In the genomic region with DNA sequence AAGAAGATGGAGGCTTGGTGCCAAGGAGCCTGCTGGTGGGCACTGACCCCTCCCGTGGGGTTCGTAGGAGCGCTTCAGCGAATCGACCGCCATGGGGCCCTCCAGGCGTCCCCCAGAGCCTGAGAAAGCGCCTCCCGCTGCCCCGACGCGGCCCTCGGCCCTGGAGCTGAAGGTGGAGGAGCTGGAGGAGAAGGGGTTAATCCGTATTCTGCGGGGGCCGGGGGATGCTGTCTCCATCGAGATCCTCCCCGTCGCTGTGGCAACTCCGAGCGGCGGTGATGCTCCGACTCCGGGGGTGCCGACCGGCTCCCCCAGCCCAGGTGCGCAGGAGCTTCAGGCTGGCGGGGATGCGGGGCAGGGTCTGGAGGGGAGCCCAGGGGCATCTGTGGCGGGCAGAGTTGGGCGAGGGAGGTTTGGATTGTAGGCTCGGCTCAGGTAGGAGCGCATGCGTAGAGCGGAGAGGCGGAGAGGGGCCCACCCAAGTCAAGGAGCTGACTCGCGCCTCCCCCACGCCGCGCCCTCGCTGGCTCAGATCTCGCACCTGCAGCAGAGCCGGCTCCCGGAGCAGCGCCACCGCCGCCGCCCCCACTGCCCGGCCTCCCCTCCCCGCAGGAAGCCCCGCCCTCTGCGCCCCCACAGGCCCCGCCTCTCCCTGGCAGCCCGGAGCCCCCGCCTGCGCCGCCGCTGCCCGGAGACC, we compare ENCODE assay signal across 10 cellular contexts. TPM values are rescaled to one million over a fixed set of nuclear protein-coding genes. Genes with fewer than 3 reads are reported as not detected.
A peak's percentile ranks its signal among the peaks of the same experiment; 100 is the strongest.
DNase-seq lines count a peak whose midpoint lies in the region; ATAC-seq, FAIRE-seq and TF ChIP-seq lines count a peak whose summit lies in the region.
"Had no signal": no experiment of that assay in that cellular context is flagged by ENCODE, and none has a peak within 500 bp of the region (broad histone marks: within the 10 kb centered on the region; RNA-seq: fewer than 3 reads in every experiment).

No MANE protein-coding gene starts in this region.

- no peaks in the 10 kb centered on the region for H3K79me2 ChIP-seq in endothelial cell of umbilical vein (ENCODE audit: control insufficient read depth, insufficient read depth, low read length)

- H3K9ac ChIP-seq in endothelial cell of umbilical vein (replicated peaks; ENCODE audit: extremely low read depth, insufficient read depth, low read length) = no peak overlapping the region

- peak overlapping the region; percentile 40 for H3K4me2 ChIP-seq in endothelial cell of umbilical vein (ENCODE audit: insufficient read depth, low read length)

- no peaks in the 10 kb centered on the region for H3K9me3 ChIP-seq in endothelial cell of umbilical vein (replicated peaks; ENCODE audit: control insufficient read depth, insufficient read depth, low read length)
- no peaks in the 10 kb centered on the region for H3K9me3 ChIP-seq in spleen
- no peaks in the 10 kb centered on the region for H3K9me3 ChIP-seq in CD8-positive, alpha-beta memory T cell (ENCODE audit: low read length)
- H3K9me3 ChIP-seq: MG63 had no signal

- H4K20me1 ChIP-seq in endothelial cell of umbilical vein (replicated peaks; ENCODE audit: control insufficient read depth, extremely low read depth, insufficient read depth, low read length) = no peaks in the 10 kb centered on the region

- H3K27me3 ChIP-seq in endothelial cell of umbilical vein (ENCODE audit: control insufficient read depth in 2 of 2, insufficient read depth in 2 of 2, low read length in 2 of 2) (peaks cover 12 to 14% of the 10 kb centered on the region in 2 experiments), spleen (replicated peaks in 1 of 7) (peaks cover 0 to 25% (median 9%) of the 10 kb centered on the region in 7 donors)
- no peaks in the 10 kb centered on the region for H3K27me3 ChIP-seq in CD8-positive, alpha-beta memory T cell (ENCODE audit: insufficient read depth, low read length, poor library complexity, severe bottlenecking)
- H3K27me3 ChIP-seq: MG63 had no signal

- WGBS in spleen, 5 donors = 56 to 78% (median 75%) methylated on average over 39 to 60 of the region's 60 CpGs

- peaks cover 51% of the 10 kb centered on the region for H3K36me3 Mint-ChIP-seq in Calu3 (ENCODE audit: insufficient read depth, unreplicated experiment)
- H3K36me3 Mint-ChIP-seq in nephron progenitor cell (ENCODE audit: low read depth) = no peaks in the 10 kb centered on the region
- H3K36me3 Mint-ChIP-seq in activated CD8-positive, alpha-beta T cell treated with anti-CD3 and anti-CD28 coated beads for 36 hours (ENCODE audit: low read depth) = peaks cover 65% of the 10 kb centered on the region
- H3K36me3 Mint-ChIP-seq in CD8-positive, alpha-beta memory T cell = peaks cover 11 to 90% (median 20%) of the 10 kb centered on the region in 3 donors

- no peaks in the 10 kb centered on the region for H3K36me3 ChIP-seq in endothelial cell of umbilical vein (ENCODE audit: control insufficient read depth in 2 of 2, extremely low read depth in 1 of 2, insufficient read depth in 2 of 2, low read length in 2 of 2)
- H3K36me3 ChIP-seq in spleen = peaks cover 2 to 100% (median 98%) of the 10 kb centered on the region in 6 donors
- H3K36me3 ChIP-seq in CD8-positive, alpha-beta memory T cell (ENCODE audit: insufficient read depth, low read length) = peaks cover 82% of the 10 kb centered on the region
- H3K36me3 ChIP-seq: MG63 had no signal

- H3K9me1 ChIP-seq in endothelial cell of umbilical vein (replicated peaks; ENCODE audit: control insufficient read depth, extremely low read depth, insufficient read depth, low read length) = no peaks in the 10 kb centered on the region

- H3K9me3 Mint-ChIP-seq in Calu3 (ENCODE audit: low read depth, unreplicated experiment) (no peaks in the 10 kb centered on the region), nephron progenitor cell (no peaks in the 10 kb centered on the region)
- no peaks in the 10 kb centered on the region for H3K9me3 Mint-ChIP-seq in activated CD8-positive, alpha-beta T cell treated with anti-CD3 and anti-CD28 coated beads for 36 hours
- no peaks in the 10 kb centered on the region for H3K9me3 Mint-ChIP-seq in CD8-positive, alpha-beta memory T cell

- H3K4me3 Mint-ChIP-seq in Calu3 (ENCODE audit: low read depth, unreplicated experiment) (peak overlapping the region; percentile 89), nephron progenitor cell (peak overlapping the region; percentile 73)
- H3K4me3 Mint-ChIP-seq in activated CD8-positive, alpha-beta T cell treated with anti-CD3 and anti-CD28 coated beads for 36 hours = no peak overlapping the region
- no peak overlapping the region for H3K4me3 Mint-ChIP-seq in CD8-positive, alpha-beta memory T cell

- no peak overlapping the region for H2AFZ ChIP-seq in endothelial cell of umbilical vein (ENCODE audit: low read depth, low read length)

- CTCF ChIA-PET in Calu3 (lab: Charles Lee) = interaction anchor here (0.8 to 1.5 kb wide), 7 partner anchors 10 to 93 kb away, joined by 3 to 9 read pairs (median 3); partner anchors contain the start of gene HEXIM1
- CTCF ChIA-PET in endothelial cell of umbilical vein (lab: Charles Lee) = interaction anchor here (0.6 to 2.2 kb wide), 3 partner anchors 23 to 144 kb away, joined by 3 to 7 read pairs (median 3); partner anchors contain the start of gene ACBD4
- CTCF ChIA-PET in activated CD8-positive, alpha-beta T cell treated with anti-CD3 and anti-CD28 coated beads for 36 hours (lab: Charles Lee) = interaction anchor here (1.2 to 14.5 kb wide), 4 partner anchors 10 to 22 kb away, joined by 3 to 406 read pairs (median 12); partner anchors contain the start of gene FMNL1
- CTCF ChIA-PET in CD8-positive, alpha-beta memory T cell (lab: Charles Lee) = interaction anchor here (1.4 to 1.9 kb wide), 2 partner anchors 23 to 106 kb away, joined by 5 to 8 read pairs; partner anchors contain the start of gene ACBD4

- dilution Hi-C loops in endothelial cell of umbilical vein (cut with MboI; ENCODE audit: extremely low pct_ligation_motif_present, low sequenced_read_pairs) = no loop called here

- H3K27ac ChIP-seq in endothelial cell of umbilical vein (ENCODE audit: insufficient read depth, low read depth, low read length) = no peak overlapping the region
- H3K27ac ChIP-seq in spleen = no peak overlapping the region
- H3K27ac ChIP-seq in CD8-positive, alpha-beta memory T cell (ENCODE audit: low read depth, low read length) = no peak overlapping the region

- BruUV-seq in Calu3 (replicated peaks; lab: Mats Ljungman, UMichigan) (no TSS peak), endothelial cell of umbilical vein (replicated peaks; lab: Mats Ljungman, UMichigan) (no TSS peak)

- H3K4me3 ChIP-seq in endothelial cell of umbilical vein (replicated peaks in 1 of 3; ENCODE audit: insufficient read depth in 1 of 3, low read depth in 1 of 3, low read length in 3 of 3) (peak overlapping the region in 1 of 3 experiments; percentile 32), spleen (no peak overlapping the region)
- no peak overlapping the region for H3K4me3 ChIP-seq in CD8-positive, alpha-beta memory T cell (ENCODE audit: low read length)
- H3K4me3 ChIP-seq: MG63 had no signal

- H3K4me1 Mint-ChIP-seq in Calu3 (ENCODE audit: low read depth, unreplicated experiment) = peaks cover 22% of the 10 kb centered on the region
- H3K4me1 Mint-ChIP-seq in nephron progenitor cell = peaks cover 15% of the 10 kb centered on the region
- peaks cover 27% of the 10 kb centered on the region for H3K4me1 Mint-ChIP-seq in activated CD8-positive, alpha-beta T cell treated with anti-CD3 and anti-CD28 coated beads for 36 hours (ENCODE audit: low read depth)
- peaks cover 22 to 44% (median 24%) of the 10 kb centered on the region in 3 donors for H3K4me1 Mint-ChIP-seq in CD8-positive, alpha-beta memory T cell

- FAIRE-seq in endothelial cell of umbilical vein (lab: Jason Lieb, UNC) = no peak

- intact Hi-C loops in Calu3 (cut with micrococcal nuclease; ENCODE audit: unreplicated experiment) (no loop called here), endothelial cell of umbilical vein (cut with micrococcal nuclease) (no loop called here), spleen (cut with DNase I; ENCODE audit: low total_unique reads) (no loop called here)
- intact Hi-C loops in activated CD8-positive, alpha-beta T cell treated with anti-CD3 and anti-CD28 coated beads for 36 hours (cut with micrococcal nuclease) = no loop called here

- POLR2A ChIA-PET in endothelial cell of umbilical vein (lab: Charles Lee) = no interaction called here
- POLR2A ChIA-PET in activated CD8-positive, alpha-beta T cell treated with anti-CD3 and anti-CD28 coated beads for 36 hours (lab: Charles Lee) = interaction anchor here (23.2 kb wide), 1 partner anchor 18 kb away, joined by 399 read pairs; the partner anchor contains the start of gene FMNL1
- POLR2A ChIA-PET in CD8-positive, alpha-beta memory T cell (lab: Charles Lee) = interaction anchor here (10.2 kb wide), 1 partner anchor 17 kb away, joined by 189 read pairs; the partner anchor contains the start of gene FMNL1

- H3K27ac Mint-ChIP-seq in Calu3 (ENCODE audit: unreplicated experiment) (peak overlapping the region; percentile 81), nephron progenitor cell (no peak overlapping the region)
- no peak overlapping the region for H3K27ac Mint-ChIP-seq in activated CD8-positive, alpha-beta T cell treated with anti-CD3 and anti-CD28 coated beads for 36 hours
- H3K27ac Mint-ChIP-seq in CD8-positive, alpha-beta memory T cell = no peak overlapping the region

- no peak for ATAC-seq in HG03521 (IDR thresholded peaks at IDR 0.05; ENCODE audit: unreplicated experiment)
- no peak for ATAC-seq in activated CD8-positive, alpha-beta T cell treated with anti-CD3 and anti-CD28 coated beads for 36 hours

- peaks cover 3% of the 10 kb centered on the region for H3K4me1 ChIP-seq in endothelial cell of umbilical vein (ENCODE audit: control insufficient read depth, extremely low read depth, insufficient read depth, low read length)
- peaks cover 1 to 45% (median 14%) of the 10 kb centered on the region in 6 donors for H3K4me1 ChIP-seq in spleen
- peaks cover 8% of the 10 kb centered on the region for H3K4me1 ChIP-seq in CD8-positive, alpha-beta memory T cell (ENCODE audit: insufficient read depth, low read length)

- H3K27me3 Mint-ChIP-seq in Calu3 (ENCODE audit: unreplicated experiment) = peaks cover 41% of the 10 kb centered on the region
- peaks cover 74% of the 10 kb centered on the region for H3K27me3 Mint-ChIP-seq in nephron progenitor cell (ENCODE audit: low read depth, poor library complexity)
- no peaks in the 10 kb centered on the region for H3K27me3 Mint-ChIP-seq in activated CD8-positive, alpha-beta T cell treated with anti-CD3 and anti-CD28 coated beads for 36 hours
- no peaks in the 10 kb centered on the region for H3K27me3 Mint-ChIP-seq in CD8-positive, alpha-beta memory T cell

- TF ChIP-seq CTCF in Calu3 (IDR thresholded peaks at IDR 0.05; ENCODE audit: unreplicated experiment) (no peak), endothelial cell of umbilical vein (IDR thresholded peaks at IDR 0.05; ENCODE audit: extremely low read depth in 1 of 2, insufficient read depth in 1 of 2, low read depth in 1 of 2, low read length in 2 of 2) (no peak), nephron progenitor cell (IDR thresholded peaks at IDR 0.05) (no peak), spleen (IDR thresholded peaks at IDR 0.05 in 8 of 11, conservative IDR thresholded peaks at IDR 0.05 in 3 of 11) (no peak)
- no peak for TF ChIP-seq CTCF in activated CD8-positive, alpha-beta T cell treated with anti-CD3 and anti-CD28 coated beads for 36 hours (IDR thresholded peaks at IDR 0.05)

- DNase-seq in Calu3 (peak; percentile 83), NCI-H510A treated with DMSO at 0.1 percent for 48 hours (lab: John Stamatoyannopoulos, UW) (peak; percentile 30), endothelial cell of umbilical vein (ENCODE audit: low read depth, low spot score) (no peak), nephron progenitor cell (peak; percentile 81), spleen (no peak)
- no peak for DNase-seq in activated CD8-positive, alpha-beta T cell treated with anti-CD3 and anti-CD28 coated beads for 36 hours
- DNase-seq in CD8-positive, alpha-beta memory T cell = no peak
- DNase-seq: MG63 had no signal

- TF ChIP-seq POLR2A in endothelial cell of umbilical vein (IDR thresholded peaks at IDR 0.05; ENCODE audit: low read depth, low read length) (no peak), spleen (IDR thresholded peaks at IDR 0.05) (no peak)

RNA-seq across cellular contexts. Expression of gene FMNL1, which starts 19.8 kb away (rescaled TPM):
- total RNA-seq in Calu3 (2022) = 8.5 and 9.6 TPM in 2 replicates
- 1.6 and 1.7 TPM in 2 replicates for total RNA-seq in endothelial cell of umbilical vein
- polyA plus RNA-seq in endothelial cell of umbilical vein = 0.30 and 0.95 TPM in 2 replicates
- 0.53 and 0.79 TPM in 2 replicates for polyA plus RNA-seq in endothelial cell of umbilical vein (2011; cell fraction: cytosol; rRNA removed)
- 3.0 TPM in 2 replicates for polyA plus RNA-seq in endothelial cell of umbilical vein (2011; cell fraction: nucleus; rRNA removed)
- 1.4 and 4.0 TPM in 2 replicates for polyA plus RNA-seq in endothelial cell of umbilical vein (2012)
- 1.1 TPM in 2 replicates for polyA minus RNA-seq in endothelial cell of umbilical vein
- 11.8 TPM for polyA minus RNA-seq in endothelial cell of umbilical vein (2011; cell fraction: cytosol; rRNA and poly(A)+ RNA removed)
- polyA minus RNA-seq in endothelial cell of umbilical vein (2011; cell fraction: nucleus; rRNA and poly(A)+ RNA removed) = 1.0 and 1.3 TPM in 2 replicates
- total RNA-seq in spleen = 100 to 1,000 TPM; 113 to 281 (median 190) TPM
- polyA plus RNA-seq in spleen = 10 to 100 TPM; 40.8 to 71.8 (median 62.8) TPM
- total RNA-seq in activated CD8-positive, alpha-beta T cell treated with anti-CD3 and anti-CD28 coated beads for 36 hours = 100 to 1,000 TPM; 285 to 298 TPM
- 100 to 1,000 TPM; 260 to 265 TPM for total RNA-seq in CD8-positive, alpha-beta memory T cell
- polyA plus RNA-seq in CD8-positive, alpha-beta memory T cell = 58.6 TPM

RNA-seq across cellular contexts. Expression of gene SPATA32, which starts 20.4 kb away (rescaled TPM):
- 0.85 and 0.88 TPM in 2 replicates for total RNA-seq in Calu3 (2022)
- not detected in 2 replicates for total RNA-seq in endothelial cell of umbilical vein
- polyA plus RNA-seq in endothelial cell of umbilical vein = not detected in 2 replicates
- not detected in 2 replicates for polyA plus RNA-seq in endothelial cell of umbilical vein (2011; cell fraction: cytosol; rRNA removed)
- not detected in 2 replicates for polyA plus RNA-seq in endothelial cell of umbilical vein (2011; cell fraction: nucleus; rRNA removed)
- not detected in 2 replicates for polyA plus RNA-seq in endothelial cell of umbilical vein (2012)
- not detected in 2 replicates for polyA minus RNA-seq in endothelial cell of umbilical vein
- not detected for polyA minus RNA-seq in endothelial cell of umbilical vein (2011; cell fraction: cytosol; rRNA and poly(A)+ RNA removed)
- not detected in 2 replicates for polyA minus RNA-seq in endothelial cell of umbilical vein (2011; cell fraction: nucleus; rRNA and poly(A)+ RNA removed)
- total RNA-seq in spleen = under 1 TPM in 1 of 7 donors, not detected in 6; 0.17 TPM
- under 1 TPM in 2 of 3 donors, not detected in 1; 0.08 to 0.09 TPM for polyA plus RNA-seq in spleen
- under 1 TPM; 0.27 to 0.63 TPM for total RNA-seq in activated CD8-positive, alpha-beta T cell treated with anti-CD3 and anti-CD28 coated beads for 36 hours
- total RNA-seq in CD8-positive, alpha-beta memory T cell = under 1 TPM in 1 of 2 experiments, not detected in 1; 0.15 TPM
- polyA plus RNA-seq in CD8-positive, alpha-beta memory T cell = 0.33 TPM
- total RNA-seq: Daoy had no signal

Comparison
In these comparisons a context has a peak if more than half of its experiments do, and no peak if none do; other contexts are left out.
1. DNase-seq: peak in Calu3 (single experiment), NCI-H510A treated with DMSO at 0.1 percent for 48 hours (single experiment) and nephron progenitor cell (single experiment); none in endothelial cell of umbilical vein (single experiment), spleen (single experiment), activated CD8-positive, alpha-beta T cell treated with anti-CD3 and anti-CD28 coated beads for 36 hours (single experiment) and CD8-positive, alpha-beta memory T cell (0 of 5).
2. H3K4me3 Mint-ChIP-seq: peak in Calu3 (single experiment) and nephron progenitor cell (single experiment); none in activated CD8-positive, alpha-beta T cell treated with anti-CD3 and anti-CD28 coated beads for 36 hours (single experiment) and CD8-positive, alpha-beta memory T cell (0 of 7).
3. RNA of gene FMNL1, which starts 19.8 kb away (total RNA-seq): 285 to 298 TPM in activated CD8-positive, alpha-beta T cell treated with anti-CD3 and anti-CD28 coated beads for 36 hours, 260 to 265 TPM in CD8-positive, alpha-beta memory T cell and 113 to 281 TPM in spleen; 8.5 to 9.6 TPM in Calu3 and 1.6 to 1.7 TPM in endothelial cell of umbilical vein; every median in the first group is over 10 times any median in the second.